ENCODE assay signal across 1 cellular context in genomic region chr6:89073014-89073620, GRCh38.
TF ChIP-seq lines count a peak whose summit lies in the region.

No MANE protein-coding gene starts in this region.

TF ChIP-seq in K562, 482 proteins besides CTCF, POLR2A, EP300 and RAD21 (continued from another document):
- TF ChIP-seq HMGN3 (IDR thresholded peaks at IDR 0.05; ENCODE audit: borderline replicate concordance, extremely low read depth, insufficient read length, low read depth, low read length) (no peak), ZNF778 (CRISPR knock-in tag; IDR thresholded peaks at IDR 0.05) (no peak), PHB2 (IDR thresholded peaks at IDR 0.05; ENCODE audit: low read depth) (no peak), ARHGAP35 (IDR thresholded peaks at IDR 0.05; ENCODE audit: partially characterized antibody) (no peak), RHOXF2B (CRISPR knock-in tag; conservative IDR thresholded peaks at IDR 0.05) (no peak), KDM5B (IDR thresholded peaks at IDR 0.05; ENCODE audit: insufficient replicate concordance, low read depth, low read length) (no peak), ZNF707 (CRISPR knock-in tag; conservative IDR thresholded peaks at IDR 0.05) (peak; percentile 83), ATF2 (CRISPR knock-in tag; IDR thresholded peaks at IDR 0.05) (no peak), MTA3 (IDR thresholded peaks at IDR 0.05; ENCODE audit: borderline replicate concordance) (peak; percentile 67; the same call in 1 of the 2 replicates), ZNF589 (CRISPR knock-in tag; IDR thresholded peaks at IDR 0.05; ENCODE audit: low read depth) (no peak), ZNF134 (CRISPR knock-in tag; conservative IDR thresholded peaks at IDR 0.05) (no peak), PBX2 (CRISPR knock-in tag; IDR thresholded peaks at IDR 0.05; ENCODE audit: low read depth) (no peak), PBX2 (tag; conservative IDR thresholded peaks at IDR 0.05; ENCODE audit: low read depth) (peak; percentile 58), ZEB2 (IDR thresholded peaks at IDR 0.05) (no peak), ZNF551 (CRISPR knock-in tag; IDR thresholded peaks at IDR 0.05) (no peak), NELFE (IDR thresholded peaks at IDR 0.05; ENCODE audit: insufficient read depth, insufficient read length) (no peak), FOXM1 (IDR thresholded peaks at IDR 0.05; ENCODE audit: low read depth) (peak; percentile 52; the same call in 1 of the 2 replicates), FOXM1 (CRISPR knock-in tag; IDR thresholded peaks at IDR 0.05; ENCODE audit: low read depth) (no peak), BRF1 (IDR thresholded peaks at IDR 0.05; ENCODE audit: borderline replicate concordance, extremely low read depth, insufficient read length) (no peak), POU5F1 (IDR thresholded peaks at IDR 0.05; ENCODE audit: borderline replicate concordance, low read depth, low read length, partially characterized antibody) (no peak), ZNF785 (CRISPR knock-in tag; IDR thresholded peaks at IDR 0.05) (no peak), NFXL1 (CRISPR knock-in tag; IDR thresholded peaks at IDR 0.05) (no peak), DPF2 (IDR thresholded peaks at IDR 0.05) (peak; percentile 91), ATF4 (CRISPR knock-in tag; IDR thresholded peaks at IDR 0.05) (no peak), HMG20B (CRISPR knock-in tag; IDR thresholded peaks at IDR 0.05) (no peak), MNT (conservative IDR thresholded peaks at IDR 0.05) (0 out of 4 replicates have a peak, but pooled peaks of 1 of the 2 experiments have one; percentile 39), CHCHD3 (CRISPR knock-in tag; IDR thresholded peaks at IDR 0.05) (no peak), ZNF316 (IDR thresholded peaks at IDR 0.05) (no peak), ZNF324 (CRISPR knock-in tag; IDR thresholded peaks at IDR 0.05) (no peak), KLF6 (CRISPR knock-in tag; IDR thresholded peaks at IDR 0.05; ENCODE audit: borderline replicate concordance) (no peak), LEF1 (IDR thresholded peaks at IDR 0.05) (peak; percentile 90), ETS2 (tag; IDR thresholded peaks at IDR 0.05; ENCODE audit: borderline replicate concordance, poor library complexity, severe bottlenecking) (no peak), USF1 (CRISPR knock-in tag; IDR thresholded peaks at IDR 0.05) (no peak), TRIM24 (IDR thresholded peaks at IDR 0.05) (peak; percentile 88 to 91), VEZF1 (CRISPR knock-in tag; IDR thresholded peaks at IDR 0.05) (peak; percentile 30; the same call in 1 of the 2 replicates), LCOR (CRISPR knock-in tag; IDR thresholded peaks at IDR 0.05) (no peak), E2F8 (IDR thresholded peaks at IDR 0.05; ENCODE audit: low read depth, partially characterized antibody) (no peak), ZFP36 (IDR thresholded peaks at IDR 0.05; ENCODE audit: low read depth, low read length, partially characterized antibody) (peak; percentile 25), ZNF76 (CRISPR knock-in tag; IDR thresholded peaks at IDR 0.05; ENCODE audit: borderline replicate concordance) (no peak), ZMIZ1 (IDR thresholded peaks at IDR 0.05; ENCODE audit: low read depth in 2 of 2, low read length in 2 of 2) (0 out of 4 replicates have a peak, but pooled peaks of 1 of the 2 experiments have one; percentile 37), POLR2G (IDR thresholded peaks at IDR 0.05; ENCODE audit: low read depth, low read length) (no peak), ZNF639 (CRISPR knock-in tag; conservative IDR thresholded peaks at IDR 0.05 in 1 of 2, IDR thresholded peaks at IDR 0.05 in 1 of 2) (no peak), MBD2 (IDR thresholded peaks at IDR 0.05; ENCODE audit: borderline replicate concordance, low read depth) (0 out of 2 replicates have a peak, but pooled peaks have one; percentile 30), ELF1 (tag; IDR thresholded peaks at IDR 0.05) (no peak)
